8 cellular contexts compared by ENCODE assay signal in the genomic region with DNA sequence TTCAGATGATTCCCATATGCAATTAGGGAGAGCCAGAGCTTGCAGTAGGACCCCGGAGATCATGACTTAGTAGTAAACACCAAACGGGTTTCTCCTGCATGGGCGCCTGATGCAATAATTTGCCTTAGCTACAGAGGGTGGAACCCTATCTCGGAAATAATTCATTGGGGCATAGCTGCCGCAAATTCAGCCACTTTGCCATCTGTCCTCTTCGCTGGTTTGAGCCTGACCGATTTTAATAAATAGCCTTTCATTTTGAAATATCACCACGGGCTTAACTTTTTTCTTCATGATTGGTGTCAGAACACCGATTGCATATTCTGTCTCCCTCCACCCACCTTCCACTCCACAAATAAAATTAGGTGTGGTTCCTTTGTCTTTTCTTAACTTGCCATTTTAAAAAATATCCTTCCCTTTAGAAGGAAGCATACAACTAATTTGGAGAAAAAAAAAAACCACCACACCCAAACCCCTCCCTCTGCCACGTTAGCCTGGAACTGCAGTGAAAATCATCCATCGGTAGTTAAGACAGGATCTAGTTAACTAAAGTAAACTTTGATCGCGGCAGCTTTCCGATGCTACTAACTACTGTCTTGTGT. TPM values are rescaled to one million over a fixed set of nuclear protein-coding genes. Genes with fewer than 3 reads are reported as not detected.
DNase-seq lines count a peak whose midpoint lies in the region; ATAC-seq and TF ChIP-seq lines count a peak whose summit lies in the region.

No MANE protein-coding gene starts in this region.

- peaks cover 6 to 45% (median 9%) of the 10 kb centered on the region in 3 donors for H3K36me3 Mint-ChIP-seq in CD8-positive, alpha-beta memory T cell

- no peaks in the 10 kb centered on the region for H3K27me3 ChIP-seq in CD8-positive, alpha-beta memory T cell (ENCODE audit: insufficient read depth, low read length, poor library complexity, severe bottlenecking)
- H3K27me3 ChIP-seq in H7 (ENCODE audit: control insufficient read depth, insufficient read depth, low read length) (no peaks in the 10 kb centered on the region), mucosa of rectum (ENCODE audit: control insufficient read depth in 2 of 2, insufficient read depth in 2 of 2, low read length in 2 of 2) (no peaks in the 10 kb centered on the region)

- H3K4me3 Mint-ChIP-seq in CD8-positive, alpha-beta memory T cell, result peak overlapping the region; percentile 92 to 100 (median 98)

- peaks cover 36% of the 10 kb centered on the region for H3K4me1 ChIP-seq in CD8-positive, alpha-beta memory T cell (ENCODE audit: insufficient read depth, low read length)
- peaks cover 4 to 20% of the 10 kb centered on the region in 2 donors for H3K4me1 ChIP-seq in mucosa of rectum (ENCODE audit: control insufficient read depth in 2 of 2, insufficient read depth in 2 of 2, low read length in 2 of 2)

- peaks cover 58 to 82% (median 80%) of the 10 kb centered on the region in 3 donors for H3K4me1 Mint-ChIP-seq in CD8-positive, alpha-beta memory T cell

- TF ChIP-seq CTCF in RWPE1 (conservative IDR thresholded peaks at IDR 0.05; ENCODE audit: low read depth), result no peak

- H3K9me3 Mint-ChIP-seq in CD8-positive, alpha-beta memory T cell, result no peaks in the 10 kb centered on the region

- peak overlapping the region; percentile 72 for H3K4me3 ChIP-seq in CD8-positive, alpha-beta memory T cell (ENCODE audit: low read length)
- H3K4me3 ChIP-seq in H7 (ENCODE audit: insufficient read depth, low read depth, low read length), result peak overlapping the region; percentile 97
- peak overlapping the region; percentile 97 to 99 for H3K4me3 ChIP-seq in mucosa of rectum (ENCODE audit: low read length in 2 of 2)

- ATAC-seq in HG03342 (IDR thresholded peaks at IDR 0.05; ENCODE audit: unreplicated experiment), result no peak
- no peak for ATAC-seq in GM19328 (IDR thresholded peaks at IDR 0.05; ENCODE audit: unreplicated experiment)

- H3K27ac ChIP-seq in CD8-positive, alpha-beta memory T cell (ENCODE audit: low read depth, low read length), result peak overlapping the region; percentile 96
- peak overlapping the region; percentile 96; the same call in 1 of the 2 replicates for H3K27ac ChIP-seq in RWPE1
- H3K27ac ChIP-seq in mucosa of rectum (ENCODE audit: low read depth in 2 of 2, low read length in 2 of 2), result peak overlapping the region; percentile 98

- H3K27ac Mint-ChIP-seq in CD8-positive, alpha-beta memory T cell, result peak overlapping the region in 7 of 8 donors; percentile 97 to 100 (median 100)

- CTCF ChIA-PET in CD8-positive, alpha-beta memory T cell (lab: Charles Lee), result interaction anchor here (1.2 to 1.5 kb wide), 2 partner anchors 142 to 144 kb away, joined by 3 to 4 read pairs; no protein-coding TSS in a partner anchor
- CTCF ChIA-PET in RWPE1 (lab: Yijun Ruan, JAX), result interaction anchor here (0.6 kb wide), 1 partner anchor 254 kb away, joined by 3 read pairs; no protein-coding TSS in a partner anchor

- H3K27me3 Mint-ChIP-seq in CD8-positive, alpha-beta memory T cell, result no peaks in the 10 kb centered on the region

- H3K9me3 ChIP-seq in CD8-positive, alpha-beta memory T cell (ENCODE audit: low read length), result no peaks in the 10 kb centered on the region
- no peaks in the 10 kb centered on the region for H3K9me3 ChIP-seq in mucosa of rectum (ENCODE audit: control insufficient read depth in 2 of 2, low read length in 2 of 2)

- peak overlapping the region; percentile 88 to 99 for H3K9ac ChIP-seq in mucosa of rectum (ENCODE audit: low read depth in 1 of 2, low read length in 2 of 2)

- POLR2A ChIA-PET in CD8-positive, alpha-beta memory T cell (lab: Charles Lee), result no interaction called here
- POLR2A ChIA-PET in RWPE1 (lab: Yijun Ruan, JAX; ENCODE audit: low non-redundant PET), result no interaction called here

- DNase-seq in CD8-positive, alpha-beta memory T cell, result no peak
- DNase-seq in H7 (peak; percentile 31), RWPE1 (ENCODE audit: low spot score) (peak; percentile 41), dedifferentiated amniotic fluid mesenchymal stem cell (ENCODE audit: extremely low spot score) (peak; percentile 69)
- no peak for DNase-seq in activated effector memory CD4-positive, alpha-beta T cell treated with anti-CD3 and anti-CD28 coated beads, Interleukin-2, amount 50 U/mL, for 16 hours

- peaks cover 10% of the 10 kb centered on the region for H3K36me3 ChIP-seq in CD8-positive, alpha-beta memory T cell (ENCODE audit: insufficient read depth, low read length)
- H3K36me3 ChIP-seq in H7 (replicated peaks; ENCODE audit: control insufficient read depth, insufficient read depth, low read length), result peaks cover 21% of the 10 kb centered on the region
- peaks cover 13 to 14% of the 10 kb centered on the region in 2 donors for H3K36me3 ChIP-seq in mucosa of rectum (ENCODE audit: control insufficient read depth in 2 of 2, insufficient read depth in 2 of 2, low read length in 2 of 2)

RNA-seq across cellular contexts. Expression of a gene that starts 1.5 kb away (rescaled TPM):
- 100 to 1,000 TPM; 311 to 329 TPM for total RNA-seq in CD8-positive, alpha-beta memory T cell
- polyA plus RNA-seq in CD8-positive, alpha-beta memory T cell, result 92.0 TPM
- total RNA-seq in H7 (2014; rRNA removed; shearing (Covaris generic)), result 159 and 216 TPM in 2 replicates

Comparison
In these comparisons a context has a peak if more than half of its experiments do, and no peak if none do; other contexts are left out.
1. DNase-seq: peak in H7 (single experiment), RWPE1 (single experiment) and dedifferentiated amniotic fluid mesenchymal stem cell (single experiment); none in CD8-positive, alpha-beta memory T cell (0 of 5) and activated effector memory CD4-positive, alpha-beta T cell treated with anti-CD3 and anti-CD28 coated beads, Interleukin-2, amount 50 U/mL, for 16 hours (single experiment).
2. Peak in every context shown above with its lines, with median percentiles within 50 percentile points of each other: H3K27ac ChIP-seq and H3K4me3 ChIP-seq.